ENCODE assay signal across 1 cellular context in the genomic region with DNA sequence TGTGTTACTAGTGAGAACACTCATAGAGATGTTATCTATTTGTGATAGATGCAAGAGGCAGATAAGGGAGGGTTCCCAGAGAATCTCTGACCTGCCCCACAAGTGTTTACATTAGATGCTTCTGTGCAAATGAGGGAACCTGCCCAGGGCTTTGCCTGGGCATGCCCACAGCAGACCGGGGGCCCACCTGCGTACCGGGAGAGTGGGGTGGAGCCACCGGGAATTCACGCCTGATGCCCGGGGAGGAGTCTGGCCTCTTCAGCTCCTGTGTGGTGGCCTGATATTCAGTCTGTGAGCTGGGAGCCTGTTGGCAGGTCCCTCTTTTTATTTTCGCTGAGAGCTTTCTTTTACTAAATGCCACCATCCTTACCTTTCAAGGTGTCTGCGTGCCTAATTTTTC.
TF ChIP-seq lines count a peak whose summit lies in the region.

No MANE protein-coding gene starts in this region.

TF ChIP-seq in HepG2, 621 proteins besides CTCF, POLR2A, EP300 and RAD21 (continued from another document):
- TF ChIP-seq KIAA2018 (CRISPR knock-in tag; IDR thresholded peaks at IDR 0.05; ENCODE audit: borderline replicate concordance) = no peak
- TF ChIP-seq NFYC (CRISPR knock-in tag; IDR thresholded peaks at IDR 0.05) = no peak
- TF ChIP-seq ZNF775 (CRISPR knock-in tag; IDR thresholded peaks at IDR 0.05; ENCODE audit: borderline replicate concordance) = no peak
- no peak for TF ChIP-seq ZNF235 (CRISPR knock-in tag; IDR thresholded peaks at IDR 0.05; ENCODE audit: borderline replicate concordance)
- TF ChIP-seq ZNF781 (CRISPR knock-in tag; IDR thresholded peaks at IDR 0.05; ENCODE audit: borderline replicate concordance, not compliant biosample characterization) = no peak
- TF ChIP-seq ZNF746 (CRISPR knock-in tag; IDR thresholded peaks at IDR 0.05) = no peak
- TF ChIP-seq KAT2B (IDR thresholded peaks at IDR 0.05; ENCODE audit: borderline replicate concordance, low read depth, low read length) = no peak
- TF ChIP-seq ZBTB7B (CRISPR knock-in tag; IDR thresholded peaks at IDR 0.05) = 0 out of 2 replicates have a peak, but pooled peaks have one; percentile 50
- TF ChIP-seq ZNF383 (CRISPR knock-in tag; IDR thresholded peaks at IDR 0.05; ENCODE audit: borderline replicate concordance) = no peak
- no peak for TF ChIP-seq NFE2L2 (IDR thresholded peaks at IDR 0.05; ENCODE audit: low read length)
- TF ChIP-seq CBX5 (CRISPR knock-in tag; IDR thresholded peaks at IDR 0.05; ENCODE audit: borderline replicate concordance) = peak; percentile 19; the same call in 1 of the 2 replicates
- TF ChIP-seq FOXO1 (CRISPR knock-in tag; IDR thresholded peaks at IDR 0.05) = peak; percentile 47; the same call in 1 of the 2 replicates
- TF ChIP-seq ZNF484 (CRISPR knock-in tag; IDR thresholded peaks at IDR 0.05; ENCODE audit: borderline replicate concordance, low read depth) = no peak
- no peak for TF ChIP-seq CREM (IDR thresholded peaks at IDR 0.05)
- no peak for TF ChIP-seq CREM (CRISPR knock-in tag; IDR thresholded peaks at IDR 0.05)
- TF ChIP-seq CHCHD3 (CRISPR knock-in tag; IDR thresholded peaks at IDR 0.05) = no peak
- no peak for TF ChIP-seq ZSCAN25 (CRISPR knock-in tag; IDR thresholded peaks at IDR 0.05)
